In genomic region chr9:19828586-19828985, GRCh38 we compare ENCODE assay signal across 11 cellular contexts. TPM values are rescaled to one million over a fixed set of nuclear protein-coding genes. Genes with fewer than 3 reads are reported as not detected.
"Had no signal": no experiment of that assay in that cellular context is flagged by ENCODE, and none has a peak within 500 bp of the region (broad histone marks: within the 10 kb centered on the region; RNA-seq: fewer than 3 reads in every experiment).

No MANE protein-coding gene starts in this region.

- H3K27me3 ChIP-seq: cardiac muscle cell, esophagus muscularis mucosa had no signal

- H3K4me1 ChIP-seq: esophagus muscularis mucosa, lower lobe of right lung had no signal

- DNase-seq: activated naive CD4-positive, alpha-beta T cell treated with anti-CD3 and anti-CD28 coated beads, Interleukin-2, amount 10 ng/mL, durations not matched to agents 7 days and 5 days; glutamatergic neuron; immature natural killer cell; lower lobe of right lung; naive B cell had no signal

- H3K4me3 ChIP-seq: cardiac muscle cell, esophagus muscularis mucosa, lower lobe of right lung, smooth muscle cell had no signal

- H3K9me3 ChIP-seq: lower lobe of right lung had no signal

- H3K4me2 ChIP-seq: smooth muscle cell had no signal

- ATAC-seq: activated CD4-positive, CD25-positive, alpha-beta regulatory T cell treated with anti-CD3 and anti-CD28 coated beads, Interleukin-2, amount 50 U/mL, for 24 hours; lower lobe of right lung had no signal

- H3K36me3 ChIP-seq: cardiac muscle cell, esophagus muscularis mucosa, lower lobe of right lung had no signal

- H3K27ac ChIP-seq: cardiac muscle cell, esophagus muscularis mucosa, lower lobe of right lung had no signal

RNA-seq across cellular contexts. Expression of gene SLC24A2, which starts 39.7 kb away (rescaled TPM):
- total RNA-seq: activated T-helper 2 cell treated with anti-CD3 and anti-CD28 coated beads, Interferon-gamma antibody, Interleukin-2, Interleukin-4, amounts not matched to agents 10 μg/mL and 5 μg/mL and 100 μg/mL, durations not matched to agents 14 hours and 24 hours and 36 hours; fibroblast of villous mesenchyme; lower lobe of right lung had no signal
